ENCODE assay signal across 2 cellular contexts in the genomic region with DNA sequence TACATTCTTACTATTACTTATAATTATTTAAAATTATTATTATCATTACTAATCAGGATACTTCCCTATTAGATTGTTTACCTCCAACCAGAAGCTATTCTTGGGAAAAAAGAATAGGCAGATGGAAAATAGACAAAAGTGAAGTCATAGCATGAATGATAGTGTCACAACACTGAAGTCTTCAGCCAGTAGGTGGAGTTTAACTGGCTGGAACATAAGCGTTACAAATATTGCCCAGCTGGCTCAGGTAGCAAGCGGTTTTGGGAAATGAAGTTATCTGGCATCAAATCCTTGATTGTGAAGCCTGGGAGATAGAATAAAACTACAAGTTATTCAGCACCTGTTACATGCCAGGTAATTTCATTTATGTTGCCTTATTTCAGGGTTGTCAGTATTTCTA.
TF ChIP-seq lines count a peak whose summit lies in the region.

No MANE protein-coding gene starts in this region.

TF ChIP-seq in SK-N-SH, 30 proteins besides CTCF, POLR2A, EP300 and RAD21 (continued from another document):
- TF ChIP-seq, protein P1, sequence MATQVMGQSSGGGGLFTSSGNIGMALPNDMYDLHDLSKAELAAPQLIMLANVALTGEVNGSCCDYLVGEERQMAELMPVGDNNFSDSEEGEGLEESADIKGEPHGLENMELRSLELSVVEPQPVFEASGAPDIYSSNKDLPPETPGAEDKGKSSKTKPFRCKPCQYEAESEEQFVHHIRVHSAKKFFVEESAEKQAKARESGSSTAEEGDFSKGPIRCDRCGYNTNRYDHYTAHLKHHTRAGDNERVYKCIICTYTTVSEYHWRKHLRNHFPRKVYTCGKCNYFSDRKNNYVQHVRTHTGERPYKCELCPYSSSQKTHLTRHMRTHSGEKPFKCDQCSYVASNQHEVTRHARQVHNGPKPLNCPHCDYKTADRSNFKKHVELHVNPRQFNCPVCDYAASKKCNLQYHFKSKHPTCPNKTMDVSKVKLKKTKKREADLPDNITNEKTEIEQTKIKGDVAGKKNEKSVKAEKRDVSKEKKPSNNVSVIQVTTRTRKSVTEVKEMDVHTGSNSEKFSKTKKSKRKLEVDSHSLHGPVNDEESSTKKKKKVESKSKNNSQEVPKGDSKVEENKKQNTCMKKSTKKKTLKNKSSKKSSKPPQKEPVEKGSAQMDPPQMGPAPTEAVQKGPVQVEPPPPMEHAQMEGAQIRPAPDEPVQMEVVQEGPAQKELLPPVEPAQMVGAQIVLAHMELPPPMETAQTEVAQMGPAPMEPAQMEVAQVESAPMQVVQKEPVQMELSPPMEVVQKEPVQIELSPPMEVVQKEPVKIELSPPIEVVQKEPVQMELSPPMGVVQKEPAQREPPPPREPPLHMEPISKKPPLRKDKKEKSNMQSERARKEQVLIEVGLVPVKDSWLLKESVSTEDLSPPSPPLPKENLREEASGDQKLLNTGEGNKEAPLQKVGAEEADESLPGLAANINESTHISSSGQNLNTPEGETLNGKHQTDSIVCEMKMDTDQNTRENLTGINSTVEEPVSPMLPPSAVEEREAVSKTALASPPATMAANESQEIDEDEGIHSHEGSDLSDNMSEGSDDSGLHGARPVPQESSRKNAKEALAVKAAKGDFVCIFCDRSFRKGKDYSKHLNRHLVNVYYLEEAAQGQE (IDR thresholded peaks at IDR 0.05; ENCODE audit: low read depth, low read length) = no peak
- TF ChIP-seq FOSL2 (IDR thresholded peaks at IDR 0.05; ENCODE audit: borderline replicate concordance, low read depth) = no peak
- no peak for TF ChIP-seq MEF2A (IDR thresholded peaks at IDR 0.05; ENCODE audit: borderline replicate concordance, low read depth)
- TF ChIP-seq, protein P2, sequence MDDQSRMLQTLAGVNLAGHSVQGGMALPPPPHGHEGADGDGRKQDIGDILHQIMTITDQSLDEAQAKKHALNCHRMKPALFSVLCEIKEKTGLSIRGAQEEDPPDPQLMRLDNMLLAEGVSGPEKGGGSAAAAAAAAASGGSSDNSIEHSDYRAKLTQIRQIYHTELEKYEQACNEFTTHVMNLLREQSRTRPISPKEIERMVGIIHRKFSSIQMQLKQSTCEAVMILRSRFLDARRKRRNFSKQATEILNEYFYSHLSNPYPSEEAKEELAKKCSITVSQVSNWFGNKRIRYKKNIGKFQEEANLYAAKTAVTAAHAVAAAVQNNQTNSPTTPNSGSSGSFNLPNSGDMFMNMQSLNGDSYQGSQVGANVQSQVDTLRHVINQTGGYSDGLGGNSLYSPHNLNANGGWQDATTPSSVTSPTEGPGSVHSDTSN (IDR thresholded peaks at IDR 0.05) = no peak
TF ChIP-seq in SK-N-SH: peak in this region for 0.

TF ChIP-seq in SK-N-SH treated with all-trans-retinoic acid at 6 μM for 48 hours, 23 proteins besides CTCF, POLR2A, EP300 and RAD21 (continued from another document):
- TF ChIP-seq, protein P3, sequence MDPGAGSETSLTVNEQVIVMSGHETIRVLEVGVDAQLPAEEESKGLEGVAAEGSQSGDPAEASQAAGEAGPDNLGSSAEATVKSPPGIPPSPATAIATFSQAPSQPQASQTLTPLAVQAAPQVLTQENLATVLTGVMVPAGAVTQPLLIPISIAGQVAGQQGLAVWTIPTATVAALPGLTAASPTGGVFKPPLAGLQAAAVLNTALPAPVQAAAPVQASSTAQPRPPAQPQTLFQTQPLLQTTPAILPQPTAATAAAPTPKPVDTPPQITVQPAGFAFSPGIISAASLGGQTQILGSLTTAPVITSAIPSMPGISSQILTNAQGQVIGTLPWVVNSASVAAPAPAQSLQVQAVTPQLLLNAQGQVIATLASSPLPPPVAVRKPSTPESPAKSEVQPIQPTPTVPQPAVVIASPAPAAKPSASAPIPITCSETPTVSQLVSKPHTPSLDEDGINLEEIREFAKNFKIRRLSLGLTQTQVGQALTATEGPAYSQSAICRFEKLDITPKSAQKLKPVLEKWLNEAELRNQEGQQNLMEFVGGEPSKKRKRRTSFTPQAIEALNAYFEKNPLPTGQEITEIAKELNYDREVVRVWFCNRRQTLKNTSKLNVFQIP (CRISPR knock-in tag; IDR thresholded peaks at IDR 0.05; ENCODE audit: borderline replicate concordance, low read depth) = no peak
- TF ChIP-seq ISL1 (CRISPR knock-in tag; IDR thresholded peaks at IDR 0.05) (no peak), ZFP3 (CRISPR knock-in tag; IDR thresholded peaks at IDR 0.05) (no peak), TCF4 (CRISPR knock-in tag; IDR thresholded peaks at IDR 0.05; ENCODE audit: borderline replicate concordance) (no peak), ARNTL (CRISPR knock-in tag; IDR thresholded peaks at IDR 0.05; ENCODE audit: borderline replicate concordance, low read depth) (no peak)
- TF ChIP-seq, protein P4, sequence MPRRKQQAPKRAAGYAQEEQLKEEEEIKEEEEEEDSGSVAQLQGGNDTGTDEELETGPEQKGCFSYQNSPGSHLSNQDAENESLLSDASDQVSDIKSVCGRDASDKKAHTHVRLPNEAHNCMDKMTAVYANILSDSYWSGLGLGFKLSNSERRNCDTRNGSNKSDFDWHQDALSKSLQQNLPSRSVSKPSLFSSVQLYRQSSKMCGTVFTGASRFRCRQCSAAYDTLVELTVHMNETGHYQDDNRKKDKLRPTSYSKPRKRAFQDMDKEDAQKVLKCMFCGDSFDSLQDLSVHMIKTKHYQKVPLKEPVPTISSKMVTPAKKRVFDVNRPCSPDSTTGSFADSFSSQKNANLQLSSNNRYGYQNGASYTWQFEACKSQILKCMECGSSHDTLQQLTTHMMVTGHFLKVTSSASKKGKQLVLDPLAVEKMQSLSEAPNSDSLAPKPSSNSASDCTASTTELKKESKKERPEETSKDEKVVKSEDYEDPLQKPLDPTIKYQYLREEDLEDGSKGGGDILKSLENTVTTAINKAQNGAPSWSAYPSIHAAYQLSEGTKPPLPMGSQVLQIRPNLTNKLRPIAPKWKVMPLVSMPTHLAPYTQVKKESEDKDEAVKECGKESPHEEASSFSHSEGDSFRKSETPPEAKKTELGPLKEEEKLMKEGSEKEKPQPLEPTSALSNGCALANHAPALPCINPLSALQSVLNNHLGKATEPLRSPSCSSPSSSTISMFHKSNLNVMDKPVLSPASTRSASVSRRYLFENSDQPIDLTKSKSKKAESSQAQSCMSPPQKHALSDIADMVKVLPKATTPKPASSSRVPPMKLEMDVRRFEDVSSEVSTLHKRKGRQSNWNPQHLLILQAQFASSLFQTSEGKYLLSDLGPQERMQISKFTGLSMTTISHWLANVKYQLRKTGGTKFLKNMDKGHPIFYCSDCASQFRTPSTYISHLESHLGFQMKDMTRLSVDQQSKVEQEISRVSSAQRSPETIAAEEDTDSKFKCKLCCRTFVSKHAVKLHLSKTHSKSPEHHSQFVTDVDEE (CRISPR knock-in tag; IDR thresholded peaks at IDR 0.05) = no peak
